In genomic region chr16:11345040-11345862, GRCh38 we compare ENCODE assay signal across 1 cellular context.
A peak's percentile ranks its signal among the peaks of the same experiment; 100 is the strongest.
TF ChIP-seq lines count a peak whose summit lies in the region.

Gene RMI2 (plus strand): TSS chr16:11345459. CDS start chr16:11345472, 13 bp downstream.

TF ChIP-seq in K562, 482 proteins besides CTCF, POLR2A, EP300 and RAD21 (continued from another document and continues in another):
- TF ChIP-seq ZNF318 (IDR thresholded peaks at IDR 0.05; ENCODE audit: borderline replicate concordance in 1 of 2, low read depth in 1 of 2) (no peak), SAFB (IDR thresholded peaks at IDR 0.05; ENCODE audit: borderline replicate concordance, low read depth, low read length) (no peak), SMAD2 (IDR thresholded peaks at IDR 0.05; ENCODE audit: low read depth, low read length) (no peak), ZNF76 (CRISPR knock-in tag; IDR thresholded peaks at IDR 0.05; ENCODE audit: borderline replicate concordance) (no peak), SAP30 (IDR thresholded peaks at IDR 0.05; ENCODE audit: borderline replicate concordance, insufficient read depth, low read depth, low read length, poor library complexity, severe bottlenecking) (peak; percentile 97), ZNF134 (CRISPR knock-in tag; conservative IDR thresholded peaks at IDR 0.05) (0 out of 2 replicates have a peak, but pooled peaks have one; percentile 58), YY1 (IDR thresholded peaks at IDR 0.05; ENCODE audit: borderline replicate concordance in 1 of 3, control insufficient read depth in 1 of 3, extremely low read depth in 1 of 3, insufficient read depth in 3 of 3, insufficient read length in 1 of 3, insufficient replicate concordance in 2 of 3, low read depth in 1 of 3, low read length in 2 of 3) (peak; percentile 65 to 95 (median 90)), MYC (IDR thresholded peaks at IDR 0.05; ENCODE audit: low read depth, low read length) (peak; percentile 76), MYC (CRISPR knock-in tag; IDR thresholded peaks at IDR 0.05; ENCODE audit: borderline replicate concordance, low read depth) (no peak), E2F8 (IDR thresholded peaks at IDR 0.05; ENCODE audit: low read depth, partially characterized antibody) (peak; percentile 100), KLF16 (IDR thresholded peaks at IDR 0.05) (no peak), ZNF140 (CRISPR knock-in tag; IDR thresholded peaks at IDR 0.05) (no peak), MEIS2 (IDR thresholded peaks at IDR 0.05; ENCODE audit: partially characterized antibody) (peak; percentile 68), ZNF655 (CRISPR knock-in tag; IDR thresholded peaks at IDR 0.05) (no peak), ZNF780A (CRISPR knock-in tag; IDR thresholded peaks at IDR 0.05) (no peak), FUS (optimal IDR thresholded peaks at IDR 0.05; ENCODE audit: low read depth, low read length) (no peak), NR1H2 (CRISPR knock-in tag; IDR thresholded peaks at IDR 0.05) (no peak), STAT6 (CRISPR knock-in tag; IDR thresholded peaks at IDR 0.05) (no peak), ZNF79 (CRISPR knock-in tag; IDR thresholded peaks at IDR 0.05; ENCODE audit: low read depth) (no peak), ESRRA (IDR thresholded peaks at IDR 0.05; ENCODE audit: borderline replicate concordance, low read depth) (0 out of 2 replicates have a peak, but pooled peaks have one; percentile 31), LCOR (CRISPR knock-in tag; IDR thresholded peaks at IDR 0.05) (peak; percentile 76; the same call in 1 of the 2 replicates), NFE2L1 (tag; IDR thresholded peaks at IDR 0.05; ENCODE audit: borderline replicate concordance, low read depth) (no peak), E2F4 (CRISPR knock-in tag; IDR thresholded peaks at IDR 0.05; ENCODE audit: low read depth) (peak; percentile 95), CUX1 (CRISPR knock-in tag; IDR thresholded peaks at IDR 0.05) (no peak), DIDO1 (tag; IDR thresholded peaks at IDR 0.05; ENCODE audit: low read depth) (0 out of 2 replicates have a peak, but pooled peaks have one; percentile 27)
- TF ChIP-seq, protein P1, sequence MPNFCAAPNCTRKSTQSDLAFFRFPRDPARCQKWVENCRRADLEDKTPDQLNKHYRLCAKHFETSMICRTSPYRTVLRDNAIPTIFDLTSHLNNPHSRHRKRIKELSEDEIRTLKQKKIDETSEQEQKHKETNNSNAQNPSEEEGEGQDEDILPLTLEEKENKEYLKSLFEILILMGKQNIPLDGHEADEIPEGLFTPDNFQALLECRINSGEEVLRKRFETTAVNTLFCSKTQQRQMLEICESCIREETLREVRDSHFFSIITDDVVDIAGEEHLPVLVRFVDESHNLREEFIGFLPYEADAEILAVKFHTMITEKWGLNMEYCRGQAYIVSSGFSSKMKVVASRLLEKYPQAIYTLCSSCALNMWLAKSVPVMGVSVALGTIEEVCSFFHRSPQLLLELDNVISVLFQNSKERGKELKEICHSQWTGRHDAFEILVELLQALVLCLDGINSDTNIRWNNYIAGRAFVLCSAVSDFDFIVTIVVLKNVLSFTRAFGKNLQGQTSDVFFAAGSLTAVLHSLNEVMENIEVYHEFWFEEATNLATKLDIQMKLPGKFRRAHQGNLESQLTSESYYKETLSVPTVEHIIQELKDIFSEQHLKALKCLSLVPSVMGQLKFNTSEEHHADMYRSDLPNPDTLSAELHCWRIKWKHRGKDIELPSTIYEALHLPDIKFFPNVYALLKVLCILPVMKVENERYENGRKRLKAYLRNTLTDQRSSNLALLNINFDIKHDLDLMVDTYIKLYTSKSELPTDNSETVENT (CRISPR knock-in tag; IDR thresholded peaks at IDR 0.05): peak; percentile 76; the same call in 1 of the 2 replicates
- TF ChIP-seq, protein P2, sequence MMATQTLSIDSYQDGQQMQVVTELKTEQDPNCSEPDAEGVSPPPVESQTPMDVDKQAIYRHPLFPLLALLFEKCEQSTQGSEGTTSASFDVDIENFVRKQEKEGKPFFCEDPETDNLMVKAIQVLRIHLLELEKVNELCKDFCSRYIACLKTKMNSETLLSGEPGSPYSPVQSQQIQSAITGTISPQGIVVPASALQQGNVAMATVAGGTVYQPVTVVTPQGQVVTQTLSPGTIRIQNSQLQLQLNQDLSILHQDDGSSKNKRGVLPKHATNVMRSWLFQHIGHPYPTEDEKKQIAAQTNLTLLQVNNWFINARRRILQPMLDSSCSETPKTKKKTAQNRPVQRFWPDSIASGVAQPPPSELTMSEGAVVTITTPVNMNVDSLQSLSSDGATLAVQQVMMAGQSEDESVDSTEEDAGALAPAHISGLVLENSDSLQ (IDR thresholded peaks at IDR 0.05): peak; percentile 98
